ENCODE assay signal across 1 cellular context in the genomic region with DNA sequence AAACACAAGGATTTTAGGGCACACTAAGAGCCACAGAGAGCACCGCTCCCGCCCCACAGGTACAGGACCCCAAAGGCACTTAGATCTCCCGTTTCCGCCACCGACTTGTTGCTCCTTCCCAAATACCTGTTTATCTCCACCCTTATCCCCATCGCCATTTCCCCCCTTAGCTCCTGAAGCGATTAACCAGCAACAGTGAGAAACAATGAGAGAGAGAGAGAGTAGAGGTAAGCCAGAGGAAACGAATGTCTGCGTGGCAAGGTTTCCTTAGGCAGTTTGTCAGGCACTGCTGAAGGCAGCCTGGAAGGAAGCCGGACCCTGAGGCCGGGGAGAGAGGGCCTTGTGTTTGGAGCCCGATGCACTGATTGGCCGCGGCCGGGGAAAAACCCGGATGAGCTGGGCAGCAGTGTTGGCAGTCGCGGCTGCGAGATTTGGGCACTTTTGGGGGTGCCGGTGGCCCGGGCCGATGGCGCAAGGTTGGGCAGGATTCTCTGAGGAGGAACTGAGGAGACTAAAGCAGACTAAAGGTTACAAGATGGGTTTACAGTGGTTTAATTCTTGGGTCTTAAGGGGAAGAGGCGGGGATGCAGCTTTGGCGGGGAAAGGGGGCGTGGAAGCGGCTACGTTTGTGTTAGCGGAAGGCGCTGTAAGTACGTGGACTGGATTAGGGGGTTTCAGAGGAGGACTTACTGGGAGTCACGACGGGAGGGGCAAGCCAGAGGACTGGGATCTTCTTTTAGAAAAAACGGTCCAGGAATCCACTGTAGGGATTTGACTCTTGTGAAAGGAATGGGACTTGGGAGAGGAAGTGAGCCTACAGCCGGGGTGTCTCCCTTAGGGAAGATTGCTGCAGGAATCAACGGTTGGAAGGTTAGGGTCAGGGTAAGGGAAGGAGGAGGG.
TF ChIP-seq lines count a peak whose summit lies in the region.

A gene with protein sequence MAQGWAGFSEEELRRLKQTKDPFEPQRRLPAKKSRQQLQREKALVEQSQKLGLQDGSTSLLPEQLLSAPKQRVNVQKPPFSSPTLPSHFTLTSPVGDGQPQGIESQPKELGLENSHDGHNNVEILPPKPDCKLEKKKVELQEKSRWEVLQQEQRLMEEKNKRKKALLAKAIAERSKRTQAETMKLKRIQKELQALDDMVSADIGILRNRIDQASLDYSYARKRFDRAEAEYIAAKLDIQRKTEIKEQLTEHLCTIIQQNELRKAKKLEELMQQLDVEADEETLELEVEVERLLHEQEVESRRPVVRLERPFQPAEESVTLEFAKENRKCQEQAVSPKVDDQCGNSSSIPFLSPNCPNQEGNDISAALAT (plus strand): TSS at position 409 of the 900 bp plus-strand sequence. CDS start 58 bp downstream, at position 467.

TF ChIP-seq in HepG2, 621 proteins besides CTCF, POLR2A, EP300 and RAD21 (continued from another document and continues in another):
- TF ChIP-seq, protein P1, sequence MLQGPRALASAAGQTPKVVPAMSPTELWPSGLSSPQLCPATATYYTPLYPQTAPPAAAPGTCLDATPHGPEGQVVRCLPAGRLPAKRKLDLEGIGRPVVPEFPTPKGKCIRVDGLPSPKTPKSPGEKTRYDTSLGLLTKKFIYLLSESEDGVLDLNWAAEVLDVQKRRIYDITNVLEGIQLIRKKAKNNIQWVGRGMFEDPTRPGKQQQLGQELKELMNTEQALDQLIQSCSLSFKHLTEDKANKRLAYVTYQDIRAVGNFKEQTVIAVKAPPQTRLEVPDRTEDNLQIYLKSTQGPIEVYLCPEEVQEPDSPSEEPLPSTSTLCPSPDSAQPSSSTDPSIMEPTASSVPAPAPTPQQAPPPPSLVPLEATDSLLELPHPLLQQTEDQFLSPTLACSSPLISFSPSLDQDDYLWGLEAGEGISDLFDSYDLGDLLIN (CRISPR knock-in tag; IDR thresholded peaks at IDR 0.05; ENCODE audit: borderline replicate concordance) = no peak
- TF ChIP-seq MXI1 (IDR thresholded peaks at IDR 0.05; ENCODE audit: borderline replicate concordance, low read depth, low read length) (0 out of 3 replicates have a peak, but pooled peaks have one; percentile 25), ZNF652 (CRISPR knock-in tag; IDR thresholded peaks at IDR 0.05; ENCODE audit: borderline replicate concordance, low read depth) (no peak), ELF1 (CRISPR knock-in tag; IDR thresholded peaks at IDR 0.05) (peak; percentile 84), KDM1A (CRISPR knock-in tag; IDR thresholded peaks at IDR 0.05) (no peak; the same call in 1 of the 2 replicates), PHF20 (CRISPR knock-in tag; IDR thresholded peaks at IDR 0.05) (peak; percentile 73), SMARCC2 (IDR thresholded peaks at IDR 0.05) (no peak), SSRP1 (CRISPR knock-in tag; IDR thresholded peaks at IDR 0.05) (no peak), SP1 (IDR thresholded peaks at IDR 0.05) (no peak), SP1 (CRISPR knock-in tag; IDR thresholded peaks at IDR 0.05) (no peak), SP5 (CRISPR knock-in tag; IDR thresholded peaks at IDR 0.05; ENCODE audit: borderline replicate concordance, low read depth) (no peak), IRF1 (CRISPR knock-in tag; IDR thresholded peaks at IDR 0.05; ENCODE audit: low read depth) (0 out of 2 replicates have a peak, but pooled peaks have one; percentile 26), HMG20B (CRISPR knock-in tag; conservative IDR thresholded peaks at IDR 0.05) (no peak), ZNF790 (CRISPR knock-in tag; IDR thresholded peaks at IDR 0.05; ENCODE audit: borderline replicate concordance) (no peak), GPN1 (CRISPR knock-in tag; IDR thresholded peaks at IDR 0.05; ENCODE audit: borderline replicate concordance) (no peak), ZNF670 (CRISPR knock-in tag; IDR thresholded peaks at IDR 0.05; ENCODE audit: borderline replicate concordance) (0 out of 2 replicates have a peak, but pooled peaks have one; percentile 59), ZNF773 (CRISPR knock-in tag; IDR thresholded peaks at IDR 0.05; ENCODE audit: borderline replicate concordance) (no peak), AGO2 (optimal IDR thresholded peaks at IDR 0.05; ENCODE audit: low read depth, low read length) (no peak), ZNF562 (CRISPR knock-in tag; IDR thresholded peaks at IDR 0.05; ENCODE audit: borderline replicate concordance) (no peak), ZSCAN12 (CRISPR knock-in tag; IDR thresholded peaks at IDR 0.05) (no peak), TARDBP (CRISPR knock-in tag; IDR thresholded peaks at IDR 0.05) (peak; percentile 26), FOXK2 (IDR thresholded peaks at IDR 0.05) (0 out of 2 replicates have a peak, but pooled peaks have one; percentile 13), TBP (CRISPR knock-in tag; IDR thresholded peaks at IDR 0.05) (no peak), CCAR2 (optimal IDR thresholded peaks at IDR 0.05; ENCODE audit: low read depth, low read length) (no peak), SP4 (CRISPR knock-in tag; IDR thresholded peaks at IDR 0.05) (no peak; the same call in 1 of the 2 replicates), KMT2B (CRISPR knock-in tag; IDR thresholded peaks at IDR 0.05) (peak; percentile 77), NCOA5 (CRISPR knock-in tag; IDR thresholded peaks at IDR 0.05) (no peak), ZFY (CRISPR knock-in tag; IDR thresholded peaks at IDR 0.05) (peak; percentile 83), IRF9 (CRISPR knock-in tag; IDR thresholded peaks at IDR 0.05; ENCODE audit: borderline replicate concordance) (no peak), E2F5 (CRISPR knock-in tag; conservative IDR thresholded peaks at IDR 0.05) (0 out of 2 replicates have a peak, but pooled peaks have one; percentile 2), ZIK1 (CRISPR knock-in tag; IDR thresholded peaks at IDR 0.05; ENCODE audit: borderline replicate concordance, low read depth) (no peak), MEIS2 (CRISPR knock-in tag; IDR thresholded peaks at IDR 0.05) (no peak), NR2C2 (CRISPR knock-in tag; IDR thresholded peaks at IDR 0.05; ENCODE audit: borderline replicate concordance) (peak; percentile 47; the same call in 1 of the 2 replicates), DNMT1 (CRISPR knock-in tag; IDR thresholded peaks at IDR 0.05) (no peak)
- TF ChIP-seq, protein P2, sequence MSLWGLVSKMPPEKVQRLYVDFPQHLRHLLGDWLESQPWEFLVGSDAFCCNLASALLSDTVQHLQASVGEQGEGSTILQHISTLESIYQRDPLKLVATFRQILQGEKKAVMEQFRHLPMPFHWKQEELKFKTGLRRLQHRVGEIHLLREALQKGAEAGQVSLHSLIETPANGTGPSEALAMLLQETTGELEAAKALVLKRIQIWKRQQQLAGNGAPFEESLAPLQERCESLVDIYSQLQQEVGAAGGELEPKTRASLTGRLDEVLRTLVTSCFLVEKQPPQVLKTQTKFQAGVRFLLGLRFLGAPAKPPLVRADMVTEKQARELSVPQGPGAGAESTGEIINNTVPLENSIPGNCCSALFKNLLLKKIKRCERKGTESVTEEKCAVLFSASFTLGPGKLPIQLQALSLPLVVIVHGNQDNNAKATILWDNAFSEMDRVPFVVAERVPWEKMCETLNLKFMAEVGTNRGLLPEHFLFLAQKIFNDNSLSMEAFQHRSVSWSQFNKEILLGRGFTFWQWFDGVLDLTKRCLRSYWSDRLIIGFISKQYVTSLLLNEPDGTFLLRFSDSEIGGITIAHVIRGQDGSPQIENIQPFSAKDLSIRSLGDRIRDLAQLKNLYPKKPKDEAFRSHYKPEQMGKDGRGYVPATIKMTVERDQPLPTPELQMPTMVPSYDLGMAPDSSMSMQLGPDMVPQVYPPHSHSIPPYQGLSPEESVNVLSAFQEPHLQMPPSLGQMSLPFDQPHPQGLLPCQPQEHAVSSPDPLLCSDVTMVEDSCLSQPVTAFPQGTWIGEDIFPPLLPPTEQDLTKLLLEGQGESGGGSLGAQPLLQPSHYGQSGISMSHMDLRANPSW (CRISPR knock-in tag; IDR thresholded peaks at IDR 0.05; ENCODE audit: borderline replicate concordance) = no peak
- TF ChIP-seq, protein P3, sequence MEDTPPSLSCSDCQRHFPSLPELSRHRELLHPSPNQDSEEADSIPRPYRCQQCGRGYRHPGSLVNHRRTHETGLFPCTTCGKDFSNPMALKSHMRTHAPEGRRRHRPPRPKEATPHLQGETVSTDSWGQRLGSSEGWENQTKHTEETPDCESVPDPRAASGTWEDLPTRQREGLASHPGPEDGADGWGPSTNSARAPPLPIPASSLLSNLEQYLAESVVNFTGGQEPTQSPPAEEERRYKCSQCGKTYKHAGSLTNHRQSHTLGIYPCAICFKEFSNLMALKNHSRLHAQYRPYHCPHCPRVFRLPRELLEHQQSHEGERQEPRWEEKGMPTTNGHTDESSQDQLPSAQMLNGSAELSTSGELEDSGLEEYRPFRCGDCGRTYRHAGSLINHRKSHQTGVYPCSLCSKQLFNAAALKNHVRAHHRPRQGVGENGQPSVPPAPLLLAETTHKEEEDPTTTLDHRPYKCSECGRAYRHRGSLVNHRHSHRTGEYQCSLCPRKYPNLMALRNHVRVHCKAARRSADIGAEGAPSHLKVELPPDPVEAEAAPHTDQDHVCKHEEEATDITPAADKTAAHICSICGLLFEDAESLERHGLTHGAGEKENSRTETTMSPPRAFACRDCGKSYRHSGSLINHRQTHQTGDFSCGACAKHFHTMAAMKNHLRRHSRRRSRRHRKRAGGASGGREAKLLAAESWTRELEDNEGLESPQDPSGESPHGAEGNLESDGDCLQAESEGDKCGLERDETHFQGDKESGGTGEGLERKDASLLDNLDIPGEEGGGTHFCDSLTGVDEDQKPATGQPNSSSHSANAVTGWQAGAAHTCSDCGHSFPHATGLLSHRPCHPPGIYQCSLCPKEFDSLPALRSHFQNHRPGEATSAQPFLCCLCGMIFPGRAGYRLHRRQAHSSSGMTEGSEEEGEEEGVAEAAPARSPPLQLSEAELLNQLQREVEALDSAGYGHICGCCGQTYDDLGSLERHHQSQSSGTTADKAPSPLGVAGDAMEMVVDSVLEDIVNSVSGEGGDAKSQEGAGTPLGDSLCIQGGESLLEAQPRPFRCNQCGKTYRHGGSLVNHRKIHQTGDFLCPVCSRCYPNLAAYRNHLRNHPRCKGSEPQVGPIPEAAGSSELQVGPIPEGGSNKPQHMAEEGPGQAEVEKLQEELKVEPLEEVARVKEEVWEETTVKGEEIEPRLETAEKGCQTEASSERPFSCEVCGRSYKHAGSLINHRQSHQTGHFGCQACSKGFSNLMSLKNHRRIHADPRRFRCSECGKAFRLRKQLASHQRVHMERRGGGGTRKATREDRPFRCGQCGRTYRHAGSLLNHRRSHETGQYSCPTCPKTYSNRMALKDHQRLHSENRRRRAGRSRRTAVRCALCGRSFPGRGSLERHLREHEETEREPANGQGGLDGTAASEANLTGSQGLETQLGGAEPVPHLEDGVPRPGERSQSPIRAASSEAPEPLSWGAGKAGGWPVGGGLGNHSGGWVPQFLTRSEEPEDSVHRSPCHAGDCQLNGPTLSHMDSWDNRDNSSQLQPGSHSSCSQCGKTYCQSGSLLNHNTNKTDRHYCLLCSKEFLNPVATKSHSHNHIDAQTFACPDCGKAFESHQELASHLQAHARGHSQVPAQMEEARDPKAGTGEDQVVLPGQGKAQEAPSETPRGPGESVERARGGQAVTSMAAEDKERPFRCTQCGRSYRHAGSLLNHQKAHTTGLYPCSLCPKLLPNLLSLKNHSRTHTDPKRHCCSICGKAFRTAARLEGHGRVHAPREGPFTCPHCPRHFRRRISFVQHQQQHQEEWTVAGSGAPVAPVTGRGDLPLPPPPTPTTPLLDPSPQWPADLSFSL (CRISPR knock-in tag; IDR thresholded peaks at IDR 0.05) = no peak
- TF ChIP-seq, protein P4, sequence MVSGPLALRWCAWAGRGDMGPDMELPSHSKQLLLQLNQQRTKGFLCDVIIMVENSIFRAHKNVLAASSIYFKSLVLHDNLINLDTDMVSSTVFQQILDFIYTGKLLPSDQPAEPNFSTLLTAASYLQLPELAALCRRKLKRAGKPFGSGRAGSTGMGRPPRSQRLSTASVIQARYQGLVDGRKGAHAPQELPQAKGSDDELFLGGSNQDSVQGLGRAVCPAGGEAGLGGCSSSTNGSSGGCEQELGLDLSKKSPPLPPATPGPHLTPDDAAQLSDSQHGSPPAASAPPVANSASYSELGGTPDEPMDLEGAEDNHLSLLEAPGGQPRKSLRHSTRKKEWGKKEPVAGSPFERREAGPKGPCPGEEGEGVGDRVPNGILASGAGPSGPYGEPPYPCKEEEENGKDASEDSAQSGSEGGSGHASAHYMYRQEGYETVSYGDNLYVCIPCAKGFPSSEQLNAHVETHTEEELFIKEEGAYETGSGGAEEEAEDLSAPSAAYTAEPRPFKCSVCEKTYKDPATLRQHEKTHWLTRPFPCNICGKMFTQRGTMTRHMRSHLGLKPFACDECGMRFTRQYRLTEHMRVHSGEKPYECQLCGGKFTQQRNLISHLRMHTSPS (CRISPR knock-in tag; IDR thresholded peaks at IDR 0.05; ENCODE audit: low read depth) = peak; percentile 34; the same call in 1 of the 2 replicates
- TF ChIP-seq, protein P5, sequence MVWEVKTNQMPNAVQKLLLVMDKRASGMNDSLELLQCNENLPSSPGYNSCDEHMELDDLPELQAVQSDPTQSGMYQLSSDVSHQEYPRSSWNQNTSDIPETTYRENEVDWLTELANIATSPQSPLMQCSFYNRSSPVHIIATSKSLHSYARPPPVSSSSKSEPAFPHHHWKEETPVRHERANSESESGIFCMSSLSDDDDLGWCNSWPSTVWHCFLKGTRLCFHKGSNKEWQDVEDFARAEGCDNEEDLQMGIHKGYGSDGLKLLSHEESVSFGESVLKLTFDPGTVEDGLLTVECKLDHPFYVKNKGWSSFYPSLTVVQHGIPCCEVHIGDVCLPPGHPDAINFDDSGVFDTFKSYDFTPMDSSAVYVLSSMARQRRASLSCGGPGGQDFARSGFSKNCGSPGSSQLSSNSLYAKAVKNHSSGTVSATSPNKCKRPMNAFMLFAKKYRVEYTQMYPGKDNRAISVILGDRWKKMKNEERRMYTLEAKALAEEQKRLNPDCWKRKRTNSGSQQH (CRISPR knock-in tag; IDR thresholded peaks at IDR 0.05; ENCODE audit: low read depth) = peak; percentile 55; the same call in 1 of the 2 replicates
